Comparison of ENCODE assay signal across 18 cellular contexts in the genomic region with DNA sequence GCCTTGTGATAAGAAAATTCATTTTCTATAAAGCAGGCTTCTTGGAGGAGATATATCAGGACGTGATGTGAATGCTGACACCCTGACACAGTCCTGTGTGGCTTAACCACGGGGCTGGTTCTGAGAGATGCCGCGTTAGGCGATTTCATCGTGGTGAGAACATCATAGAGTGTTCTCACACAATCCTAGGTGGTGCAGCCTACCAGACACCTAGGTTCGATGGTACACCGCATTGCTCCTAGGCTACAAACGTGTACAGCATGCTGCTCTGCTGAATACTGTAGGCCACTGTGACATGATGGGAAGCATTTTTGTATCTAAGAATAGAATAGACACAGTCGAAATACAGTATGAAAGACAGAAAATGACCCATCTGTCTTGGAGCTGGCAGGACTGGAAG.
"Had no signal": no experiment of that assay in that cellular context is flagged by ENCODE, and none has a peak within 500 bp of the region (broad histone marks: within the 10 kb centered on the region; RNA-seq: fewer than 3 reads in every experiment).

No MANE protein-coding gene starts in this region.

- H3K9me3 ChIP-seq: gastroesophageal sphincter, neutrophil, ovary, prostate gland, SJSA1, upper lobe of right lung had no signal

- H3K27ac Mint-ChIP-seq: activated B cell treated with CpG ODN at 0.5 μM for 24 hours; activated naive CD4-positive, alpha-beta T cell treated with anti-CD3 and anti-CD28 coated beads for 36 hours; brain; nephron had no signal

- H3K36me3 Mint-ChIP-seq: brain had no signal

- H3K4me1 Mint-ChIP-seq: activated B cell treated with CpG ODN at 0.5 μM for 24 hours, brain, nephron had no signal

- ATAC-seq: gastroesophageal sphincter, left ventricle myocardium superior, upper lobe of right lung had no signal

- DNase-seq: activated B cell treated with CpG ODN at 0.5 μM for 24 hours; activated naive CD4-positive, alpha-beta T cell treated with anti-CD3 and anti-CD28 coated beads for 36 hours; activated T-cell treated with anti-CD3 and anti-CD28 coated beads for 4 hours; aorta; head of caudate nucleus; hypothalamus; left ventricle myocardium superior; midbrain; ovary; stimulated activated CD4-positive, alpha-beta T cell treated with anti-CD3 and anti-CD28 coated beads, Interleukin-2, amount 100 ng/mL, for 48 hours; stimulated activated naive CD4-positive, alpha-beta T cell treated with Interleukin-2 at 50 U/mL for 16 hours; upper lobe of right lung had no signal

- H3K4me3 Mint-ChIP-seq: activated B cell treated with CpG ODN at 0.5 μM for 24 hours; activated naive CD4-positive, alpha-beta T cell treated with anti-CD3 and anti-CD28 coated beads for 36 hours; brain; nephron had no signal

- H3K9me3 Mint-ChIP-seq: nephron had no signal
